ENCODE assay signal across 8 cellular contexts in the genomic region with DNA sequence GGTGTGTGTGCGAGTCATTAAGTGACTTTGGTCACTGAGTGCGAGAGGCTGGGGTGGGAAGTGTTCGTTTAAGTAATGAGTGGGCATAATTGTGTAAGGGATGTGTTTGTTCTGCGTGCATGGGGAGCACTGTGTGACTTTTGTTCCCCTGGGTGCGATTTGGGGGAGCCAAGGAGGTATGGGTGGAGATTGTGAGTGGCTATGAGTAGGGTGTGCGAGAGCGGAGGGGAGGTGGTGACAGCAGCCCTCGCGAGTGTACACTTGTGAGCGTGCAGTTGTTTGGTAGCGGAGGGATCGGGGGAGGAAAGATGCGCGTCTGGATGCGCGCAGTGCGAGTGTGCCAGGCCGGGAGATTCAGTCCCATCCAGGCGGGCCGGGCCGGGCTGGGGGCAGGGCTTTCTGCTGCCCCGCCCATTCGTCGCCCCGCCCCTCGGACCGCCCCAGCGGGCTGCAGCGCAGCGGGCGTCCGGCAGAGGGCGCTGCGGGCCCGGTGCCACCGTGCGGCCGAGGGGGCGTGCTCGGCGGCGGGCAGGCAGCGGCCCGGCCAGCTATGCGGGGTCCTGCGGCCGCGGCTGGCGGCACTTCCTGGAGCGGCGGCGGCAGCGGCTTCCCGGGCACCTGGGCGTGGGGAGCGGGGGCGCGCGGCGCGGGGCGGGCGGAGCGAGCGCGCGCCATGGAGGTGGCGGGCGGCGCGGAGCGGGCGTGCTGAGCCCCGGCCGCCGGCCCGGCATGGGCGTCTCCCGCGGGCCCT. TPM values are rescaled to one million over a fixed set of nuclear protein-coding genes. Genes with fewer than 3 reads are reported as not detected.
DNase-seq lines count a peak whose midpoint lies in the region; ATAC-seq and TF ChIP-seq lines count a peak whose summit lies in the region.

A gene with protein sequence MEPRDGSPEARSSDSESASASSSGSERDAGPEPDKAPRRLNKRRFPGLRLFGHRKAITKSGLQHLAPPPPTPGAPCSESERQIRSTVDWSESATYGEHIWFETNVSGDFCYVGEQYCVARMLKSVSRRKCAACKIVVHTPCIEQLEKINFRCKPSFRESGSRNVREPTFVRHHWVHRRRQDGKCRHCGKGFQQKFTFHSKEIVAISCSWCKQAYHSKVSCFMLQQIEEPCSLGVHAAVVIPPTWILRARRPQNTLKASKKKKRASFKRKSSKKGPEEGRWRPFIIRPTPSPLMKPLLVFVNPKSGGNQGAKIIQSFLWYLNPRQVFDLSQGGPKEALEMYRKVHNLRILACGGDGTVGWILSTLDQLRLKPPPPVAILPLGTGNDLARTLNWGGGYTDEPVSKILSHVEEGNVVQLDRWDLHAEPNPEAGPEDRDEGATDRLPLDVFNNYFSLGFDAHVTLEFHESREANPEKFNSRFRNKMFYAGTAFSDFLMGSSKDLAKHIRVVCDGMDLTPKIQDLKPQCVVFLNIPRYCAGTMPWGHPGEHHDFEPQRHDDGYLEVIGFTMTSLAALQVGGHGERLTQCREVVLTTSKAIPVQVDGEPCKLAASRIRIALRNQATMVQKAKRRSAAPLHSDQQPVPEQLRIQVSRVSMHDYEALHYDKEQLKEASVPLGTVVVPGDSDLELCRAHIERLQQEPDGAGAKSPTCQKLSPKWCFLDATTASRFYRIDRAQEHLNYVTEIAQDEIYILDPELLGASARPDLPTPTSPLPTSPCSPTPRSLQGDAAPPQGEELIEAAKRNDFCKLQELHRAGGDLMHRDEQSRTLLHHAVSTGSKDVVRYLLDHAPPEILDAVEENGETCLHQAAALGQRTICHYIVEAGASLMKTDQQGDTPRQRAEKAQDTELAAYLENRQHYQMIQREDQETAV (plus strand): TSS at position 578 of the 751 bp plus-strand sequence. CDS start 197 bp downstream, outside the sequence.

- peak within 1 kb of the TSS; percentile 91 for H3K27ac Mint-ChIP-seq in activated CD4-positive, alpha-beta T cell treated with anti-CD3 and anti-CD28 coated beads, Interleukin-2, amount 10 ng/mL, durations not matched to agents 7 days and 5 days

- peak; percentile 49 for TF ChIP-seq CTCF in coronary artery (IDR thresholded peaks at IDR 0.05)

- H3K9me3 Mint-ChIP-seq in activated CD4-positive, alpha-beta T cell treated with anti-CD3 and anti-CD28 coated beads, Interleukin-2, amount 10 ng/mL, durations not matched to agents 7 days and 5 days, result no peaks in the 10 kb centered on the region

- DNase-seq in AG08395 (ENCODE audit: low spot score), result peak; percentile 96
- DNase-seq in NCI-H446 treated with DMSO at 0.1 percent for 48 hours (lab: John Stamatoyannopoulos, UW), result peak; percentile 67
- DNase-seq in activated CD4-positive, alpha-beta T cell treated with anti-CD3 and anti-CD28 coated beads, Interleukin-2, amount 10 ng/mL, durations not matched to agents 7 days and 5 days, result peak; percentile 84
- DNase-seq in coronary artery (ENCODE audit: low spot score), result peak; percentile 87
- peak; percentile 90 for DNase-seq in left lobe of liver (ENCODE audit: low spot score)
- peak; percentile 79 for DNase-seq in stimulated activated CD4-positive, alpha-beta T cell treated with anti-CD3 and anti-CD28 coated beads, Interleukin-2, amount 100 ng/mL, for 4 hours (ENCODE audit: low read depth)

- peak within 1 kb of the TSS; percentile 57 to 87 for H3K27ac ChIP-seq in coronary artery

- H3K36me3 Mint-ChIP-seq in activated CD4-positive, alpha-beta T cell treated with anti-CD3 and anti-CD28 coated beads, Interleukin-2, amount 10 ng/mL, durations not matched to agents 7 days and 5 days (ENCODE audit: low read depth), result peaks cover 38% of the 10 kb centered on the region

- POLR2A ChIA-PET in activated CD4-positive, alpha-beta T cell treated with anti-CD3 and anti-CD28 coated beads, Interleukin-2, amount 10 ng/mL, durations not matched to agents 7 days and 5 days (lab: Charles Lee), result no interaction called here

- ATAC-seq in GM18861 (IDR thresholded peaks at IDR 0.05; ENCODE audit: unreplicated experiment) (peak; percentile 58), HG03095 (IDR thresholded peaks at IDR 0.05; ENCODE audit: unreplicated experiment) (peak; percentile 63), left lobe of liver (peak; percentile 93)

- CTCF ChIA-PET in activated CD4-positive, alpha-beta T cell treated with anti-CD3 and anti-CD28 coated beads, Interleukin-2, amount 10 ng/mL, durations not matched to agents 7 days and 5 days (lab: Charles Lee), result interaction anchor here (0.6 to 16.1 kb wide), 18 partner anchors 8 to 204 kb away, joined by 3 to 280 read pairs (median 4); no protein-coding TSS in a partner anchor

- H3K4me3 Mint-ChIP-seq in activated CD4-positive, alpha-beta T cell treated with anti-CD3 and anti-CD28 coated beads, Interleukin-2, amount 10 ng/mL, durations not matched to agents 7 days and 5 days, result peak within 1 kb of the TSS; percentile 85

- peak within 1 kb of the TSS; percentile 83 for H3K4me3 ChIP-seq in coronary artery

- H3K4me1 Mint-ChIP-seq in activated CD4-positive, alpha-beta T cell treated with anti-CD3 and anti-CD28 coated beads, Interleukin-2, amount 10 ng/mL, durations not matched to agents 7 days and 5 days, result peaks cover 80% of the 10 kb centered on the region

- peaks cover 2% of the 10 kb centered on the region for H3K27me3 Mint-ChIP-seq in activated CD4-positive, alpha-beta T cell treated with anti-CD3 and anti-CD28 coated beads, Interleukin-2, amount 10 ng/mL, durations not matched to agents 7 days and 5 days

RNA-seq across cellular contexts. Expression of the gene that starts here (rescaled TPM):
- 100 to 1,000 TPM; 178 to 187 TPM for total RNA-seq in activated CD4-positive, alpha-beta T cell treated with anti-CD3 and anti-CD28 coated beads, Interleukin-2, amount 10 ng/mL, durations not matched to agents 7 days and 5 days
- total RNA-seq in left lobe of liver, result 13.0 TPM

Comparison
In these comparisons a context has a peak if more than half of its experiments do, and no peak if none do; other contexts are left out.
1. Peak in every context shown above with its lines: DNase-seq, ATAC-seq, H3K4me3 ChIP-seq and H3K27ac ChIP-seq.
2. RNA of the gene that starts here (total RNA-seq): 178 to 187 TPM in activated CD4-positive, alpha-beta T cell treated with anti-CD3 and anti-CD28 coated beads, Interleukin-2, amount 10 ng/mL, durations not matched to agents 7 days and 5 days; 13.0 TPM in left lobe of liver (single experiment); every median in the first group is over 10 times any median in the second.